ENCODE assay signal across 16 cellular contexts in genomic region chr2:42183775-42184174, GRCh38. TPM values are rescaled to one million over a fixed set of nuclear protein-coding genes. Genes with fewer than 3 reads are reported as not detected.
DNase-seq lines count a peak whose midpoint lies in the region; ATAC-seq lines count a peak whose summit lies in the region.
"Had no signal": no experiment of that assay in that cellular context is flagged by ENCODE, and none has a peak within 500 bp of the region (broad histone marks: within the 10 kb centered on the region; RNA-seq: fewer than 3 reads in every experiment).

No MANE protein-coding gene starts in this region.

- ATAC-seq in HG02610 (IDR thresholded peaks at IDR 0.05; ENCODE audit: unreplicated experiment) (peak; percentile 65), GM18867 (IDR thresholded peaks at IDR 0.05; ENCODE audit: unreplicated experiment) (no peak)
- peak; percentile 50 for ATAC-seq in activated T-helper 17 cell treated with anti-CD3 and anti-CD28 coated beads, Interleukin-2, amount 50 U/mL, for 72 hours (replicated peaks)
- peak; percentile 70 for ATAC-seq in stimulated activated effector memory CD8-positive, alpha-beta T cell treated with anti-CD3 and anti-CD28 coated beads, Interleukin-12 subunit alpha, Interleukin-12 subunit beta, amount 100 ng/mL, for 72 hours
- ATAC-seq: activated CD4-positive, alpha-beta T cell treated with anti-CD3 and anti-CD28 coated beads for 36 hours; activated naive CD8-positive, alpha-beta T cell treated with anti-CD3 and anti-CD28 coated beads, Interleukin-2, amount 50 U/mL, for 24 hours; foreskin keratinocyte had no signal

- no peaks in the 10 kb centered on the region for H3K9me3 Mint-ChIP-seq in activated T-cell treated with anti-CD3 and anti-CD28 coated beads, Interleukin-2, amount 50 U/mL, for 24 hours
- H3K9me3 Mint-ChIP-seq in activated T-helper 17 cell treated with anti-CD3 and anti-CD28 coated beads, Interleukin-2, amount 50 U/mL, for 72 hours: no peaks in the 10 kb centered on the region
- H3K9me3 Mint-ChIP-seq in stimulated activated effector memory CD8-positive, alpha-beta T cell treated with anti-CD3 and anti-CD28 coated beads, Interleukin-12 subunit alpha, Interleukin-12 subunit beta, amount 100 ng/mL, for 72 hours: no peaks in the 10 kb centered on the region
- H3K9me3 Mint-ChIP-seq: activated naive CD8-positive, alpha-beta T cell treated with anti-CD3 and anti-CD28 coated beads, Interleukin-2, amount 50 U/mL, for 24 hours; nephron had no signal

- no peak overlapping the region for H3K4me3 Mint-ChIP-seq in activated T-cell treated with anti-CD3 and anti-CD28 coated beads, Interleukin-2, amount 50 U/mL, for 24 hours
- peak overlapping the region; percentile 27 for H3K4me3 Mint-ChIP-seq in activated T-helper 17 cell treated with anti-CD3 and anti-CD28 coated beads, Interleukin-2, amount 50 U/mL, for 72 hours
- no peak overlapping the region for H3K4me3 Mint-ChIP-seq in stimulated activated effector memory CD8-positive, alpha-beta T cell treated with anti-CD3 and anti-CD28 coated beads, Interleukin-12 subunit alpha, Interleukin-12 subunit beta, amount 100 ng/mL, for 72 hours
- H3K4me3 Mint-ChIP-seq: activated CD4-positive, alpha-beta T cell treated with anti-CD3 and anti-CD28 coated beads for 36 hours; activated naive CD8-positive, alpha-beta T cell treated with anti-CD3 and anti-CD28 coated beads, Interleukin-2, amount 50 U/mL, for 24 hours; nephron had no signal

- no peak for DNase-seq in activated T-cell treated with anti-CD3 and anti-CD28 coated beads, Interleukin-2, amount 50 U/mL, for 24 hours
- DNase-seq in activated T-cell treated with anti-CD3 and anti-CD28 coated beads, Interleukin-2, amount 50 U/mL, for 1 hour: no peak
- no peak for DNase-seq in stimulated activated effector memory CD8-positive, alpha-beta T cell treated with anti-CD3 and anti-CD28 coated beads, Interleukin-12 subunit alpha, Interleukin-12 subunit beta, amount 100 ng/mL, for 72 hours (ENCODE audit: low spot score in 2 of 2)
- DNase-seq in D341Med (ENCODE audit: low spot score): no peak
- no peak for DNase-seq in NCI-H1092 treated with DMSO at 0.1 percent for 48 hours (lab: John Stamatoyannopoulos, UW)
- DNase-seq: activated CD4-positive, alpha-beta T cell treated with anti-CD3 and anti-CD28 coated beads for 36 hours; activated naive CD8-positive, alpha-beta T cell treated with anti-CD3 and anti-CD28 coated beads, Interleukin-2, amount 50 U/mL, for 24 hours; caudate nucleus; foreskin keratinocyte; NCI-H187 treated with DMSO at 0.1 percent for 48 hours; NCI-H524; Peyer's patch had no signal

- H3K36me3 Mint-ChIP-seq in activated T-cell treated with anti-CD3 and anti-CD28 coated beads, Interleukin-2, amount 50 U/mL, for 24 hours (ENCODE audit: low read depth): peaks cover 47% of the 10 kb centered on the region
- peaks cover 64% of the 10 kb centered on the region for H3K36me3 Mint-ChIP-seq in activated T-helper 17 cell treated with anti-CD3 and anti-CD28 coated beads, Interleukin-2, amount 50 U/mL, for 72 hours (ENCODE audit: low read depth)
- H3K36me3 Mint-ChIP-seq in stimulated activated effector memory CD8-positive, alpha-beta T cell treated with anti-CD3 and anti-CD28 coated beads, Interleukin-12 subunit alpha, Interleukin-12 subunit beta, amount 100 ng/mL, for 72 hours: peaks cover 18% of the 10 kb centered on the region

- H3K4me1 Mint-ChIP-seq in activated T-cell treated with anti-CD3 and anti-CD28 coated beads, Interleukin-2, amount 50 U/mL, for 24 hours (ENCODE audit: low read depth): peaks cover 85% of the 10 kb centered on the region
- H3K4me1 Mint-ChIP-seq in activated T-helper 17 cell treated with anti-CD3 and anti-CD28 coated beads, Interleukin-2, amount 50 U/mL, for 72 hours: peaks cover 43% of the 10 kb centered on the region
- H3K4me1 Mint-ChIP-seq in stimulated activated effector memory CD8-positive, alpha-beta T cell treated with anti-CD3 and anti-CD28 coated beads, Interleukin-12 subunit alpha, Interleukin-12 subunit beta, amount 100 ng/mL, for 72 hours: peaks cover 72% of the 10 kb centered on the region

- no peaks in the 10 kb centered on the region for H3K27me3 Mint-ChIP-seq in activated T-cell treated with anti-CD3 and anti-CD28 coated beads, Interleukin-2, amount 50 U/mL, for 24 hours
- no peaks in the 10 kb centered on the region for H3K27me3 Mint-ChIP-seq in activated T-helper 17 cell treated with anti-CD3 and anti-CD28 coated beads, Interleukin-2, amount 50 U/mL, for 72 hours
- H3K27me3 Mint-ChIP-seq: activated CD4-positive, alpha-beta T cell treated with anti-CD3 and anti-CD28 coated beads for 36 hours; activated naive CD8-positive, alpha-beta T cell treated with anti-CD3 and anti-CD28 coated beads, Interleukin-2, amount 50 U/mL, for 24 hours had no signal

- peak overlapping the region; percentile 27 for H3K27ac Mint-ChIP-seq in activated T-cell treated with anti-CD3 and anti-CD28 coated beads, Interleukin-2, amount 50 U/mL, for 24 hours
- H3K27ac Mint-ChIP-seq in activated T-helper 17 cell treated with anti-CD3 and anti-CD28 coated beads, Interleukin-2, amount 50 U/mL, for 72 hours: no peak overlapping the region
- peak overlapping the region; percentile 60 for H3K27ac Mint-ChIP-seq in stimulated activated effector memory CD8-positive, alpha-beta T cell treated with anti-CD3 and anti-CD28 coated beads, Interleukin-12 subunit alpha, Interleukin-12 subunit beta, amount 100 ng/mL, for 72 hours
- H3K27ac Mint-ChIP-seq: activated CD4-positive, alpha-beta T cell treated with anti-CD3 and anti-CD28 coated beads for 36 hours; activated naive CD8-positive, alpha-beta T cell treated with anti-CD3 and anti-CD28 coated beads, Interleukin-2, amount 50 U/mL, for 24 hours had no signal

RNA-seq across cellular contexts. Expression of gene EML4, which starts 14.6 kb away (rescaled TPM):
- 10 to 100 TPM; 69.9 to 93.7 TPM for total RNA-seq in activated T-helper 17 cell treated with anti-CD3 and anti-CD28 coated beads, Interleukin-2, amount 50 U/mL, for 72 hours
